Comparison of ENCODE assay signal across 25 cellular contexts in genomic region chr2:43356774-43357173, GRCh38.
A peak's percentile ranks its signal among the peaks of the same experiment; 100 is the strongest.
DNase-seq lines count a peak whose midpoint lies in the region; ATAC-seq, FAIRE-seq and TF ChIP-seq lines count a peak whose summit lies in the region.
"Had no signal": no experiment of that assay in that cellular context is flagged by ENCODE, and none has a peak within 500 bp of the region (broad histone marks: within the 10 kb centered on the region; RNA-seq: fewer than 3 reads in every experiment).

No MANE protein-coding gene starts in this region.

- DNase-seq in AG10803 (ENCODE audit: low read depth) (peak; percentile 56), HFFc6 (peak; percentile 77), chondrocyte (ENCODE audit: low spot score) (no peak), kidney glomerular epithelial cell (lab: John Stamatoyannopoulos, UW) (peak; percentile 55), T-helper 17 cell (no peak), hippocampal formation (lab: John Stamatoyannopoulos, UW) (no peak), HepG2 (ENCODE audit: low spot score) (no peak)
- no peak for DNase-seq in effector memory CD4-positive, alpha-beta T cell
- DNase-seq: activated CD4-positive, alpha-beta T cell treated with anti-CD3 and anti-CD28 coated beads, Interleukin-2, amount 50 U/mL, for 48 hours; activated T-cell treated with anti-CD3 and anti-CD28 coated beads for 4 hours; amniotic stem cell; Caco-2; caudate nucleus; dorsolateral prefrontal cortex; naive thymus-derived CD8-positive, alpha-beta T cell; NCI-H187; NCI-H69; right lobe of liver; RPMI8226; T-helper 9 cell; upper lobe of left lung had no signal

- no peaks in the 10 kb centered on the region for H3K36me3 ChIP-seq in effector memory CD4-positive, alpha-beta T cell (ENCODE audit: control insufficient read depth, insufficient read depth, low read length)
- no peaks in the 10 kb centered on the region for H3K36me3 ChIP-seq in HepG2 (replicated peaks in 1 of 2; ENCODE audit: control insufficient read depth in 1 of 2, insufficient read depth in 2 of 2, low read length in 2 of 2)
- H3K36me3 ChIP-seq: BLaER1, right lobe of liver, upper lobe of left lung had no signal

- TF ChIP-seq CTCF in AG10803 (conservative IDR thresholded peaks at IDR 0.05; ENCODE audit: low read length) (no peak), HFFc6 (IDR thresholded peaks at IDR 0.05) (no peak), chondrocyte (IDR thresholded peaks at IDR 0.05) (peak; percentile 23), HepG2 (CRISPR knock-in tag; IDR thresholded peaks at IDR 0.05) (no peak)

- CTCF ChIA-PET in HepG2 (lab: Yijun Ruan, JAX; ENCODE audit: low intra/inter-chr PET ratio, low total read pairs) = no interaction called here

- intact Hi-C loops in HepG2 (cut with micrococcal nuclease; ENCODE audit: unreplicated experiment) = no loop called here

- H3K4me2 ChIP-seq in HepG2 (ENCODE audit: low read depth, low read length) = no peak overlapping the region
- H3K4me2 ChIP-seq: BLaER1 had no signal

- H4K20me1 ChIP-seq in HepG2 (ENCODE audit: insufficient read depth, low read length) = no peaks in the 10 kb centered on the region
- H4K20me1 ChIP-seq: BLaER1 had no signal

- H3K9ac ChIP-seq in HepG2 (ENCODE audit: insufficient read depth, low read depth, low read length) = no peak overlapping the region
- H3K9ac ChIP-seq: BLaER1 had no signal

- H3K27me3 Mint-ChIP-seq in HFFc6 (ENCODE audit: insufficient read depth) = no peaks in the 10 kb centered on the region
- H3K27me3 Mint-ChIP-seq in chondrocyte (ENCODE audit: low read depth) = no peaks in the 10 kb centered on the region
- no peaks in the 10 kb centered on the region for H3K27me3 Mint-ChIP-seq in T-helper 17 cell
- H3K27me3 Mint-ChIP-seq: naive thymus-derived CD8-positive, alpha-beta T cell had no signal

- POLR2A ChIA-PET in HepG2 (lab: Yijun Ruan, JAX) = no interaction called here

- H2AFZ ChIP-seq in HepG2 (ENCODE audit: low read length) = no peak overlapping the region

- H3K9me3 Mint-ChIP-seq in HFFc6 (no peaks in the 10 kb centered on the region), chondrocyte (ENCODE audit: low read depth) (no peaks in the 10 kb centered on the region)
- H3K9me3 Mint-ChIP-seq: naive thymus-derived CD8-positive, alpha-beta T cell; WTC11 had no signal

- FAIRE-seq in HepG2 (lab: Jason Lieb, UNC) = no peak
- FAIRE-seq: H1 had no signal

- no TSS peak for BruUV-seq in HepG2 (replicated peaks; lab: Mats Ljungman, UMichigan)

- H3K27ac ChIP-seq in effector memory CD4-positive, alpha-beta T cell (ENCODE audit: insufficient read depth, low read length, poor library complexity, severe bottlenecking) = no peak overlapping the region
- no peak overlapping the region for H3K27ac ChIP-seq in HepG2 (ENCODE audit: extremely low read length, insufficient read depth, low read length)
- H3K27ac ChIP-seq: BLaER1, dorsolateral prefrontal cortex, epithelial cell of prostate, right lobe of liver, upper lobe of left lung had no signal

- TF ChIP-seq RAD21 in HepG2 (CRISPR knock-in tag; IDR thresholded peaks at IDR 0.05) = no peak

- H3K9me3 ChIP-seq in T-helper 17 cell (ENCODE audit: control insufficient read depth, low read length, poor library complexity, severe bottlenecking) = no peaks in the 10 kb centered on the region
- no peaks in the 10 kb centered on the region for H3K9me3 ChIP-seq in effector memory CD4-positive, alpha-beta T cell (ENCODE audit: control insufficient read depth, low read length)
- no peaks in the 10 kb centered on the region for H3K9me3 ChIP-seq in HepG2 (ENCODE audit: low read length)
- H3K9me3 ChIP-seq: Caco-2, right lobe of liver, upper lobe of left lung had no signal

- no peaks in the 10 kb centered on the region for H3K4me1 ChIP-seq in effector memory CD4-positive, alpha-beta T cell (ENCODE audit: control insufficient read depth, insufficient read depth, low read length, poor library complexity, severe bottlenecking)
- H3K4me1 ChIP-seq in HepG2 (ENCODE audit: insufficient read depth, low read length) = peaks cover 41% of the 10 kb centered on the region
- H3K4me1 ChIP-seq: BLaER1 had no signal

- in situ Hi-C loops in HepG2 (cut with HindIII; ENCODE audit: extremely low pct_ligation_motif_present, low pct_unique_long_range_greater_than_20kb) = no loop called here

- TF ChIP-seq EP300 in HepG2 (IDR thresholded peaks at IDR 0.05; ENCODE audit: low read depth in 2 of 2, low read length in 2 of 2) (no peak), HepG2 (CRISPR knock-in tag; IDR thresholded peaks at IDR 0.05; ENCODE audit: borderline replicate concordance) (no peak)

- H3K27me3 ChIP-seq in effector memory CD4-positive, alpha-beta T cell (replicated peaks; ENCODE audit: control insufficient read depth, insufficient read depth, low read length, poor library complexity, severe bottlenecking) = no peaks in the 10 kb centered on the region
- H3K27me3 ChIP-seq in HepG2 (ENCODE audit: control insufficient read depth in 1 of 2, insufficient read depth in 2 of 2, low read length in 2 of 2) = no peaks in the 10 kb centered on the region
- H3K27me3 ChIP-seq: BLaER1, dorsolateral prefrontal cortex, right lobe of liver, upper lobe of left lung had no signal

- no peak overlapping the region for H3K4me3 Mint-ChIP-seq in HFFc6
- no peak overlapping the region for H3K4me3 Mint-ChIP-seq in chondrocyte (ENCODE audit: unreplicated experiment)
- H3K4me3 Mint-ChIP-seq in T-helper 17 cell = no peak overlapping the region
- H3K4me3 Mint-ChIP-seq: naive thymus-derived CD8-positive, alpha-beta T cell; WTC11 had no signal

- H3K36me3 Mint-ChIP-seq in HFFc6 (ENCODE audit: low read depth) (no peaks in the 10 kb centered on the region), chondrocyte (ENCODE audit: low read depth) (no peaks in the 10 kb centered on the region), T-helper 17 cell (ENCODE audit: low read depth) (no peaks in the 10 kb centered on the region)
- H3K36me3 Mint-ChIP-seq: WTC11 had no signal

- ATAC-seq in T-helper 17 cell = no peak
- ATAC-seq in HepG2 = no peak
- ATAC-seq: naive thymus-derived CD8-positive, alpha-beta T cell; right lobe of liver; WTC11 had no signal

- no peaks in the 10 kb centered on the region for H3K79me2 ChIP-seq in HepG2 (ENCODE audit: insufficient read depth, low read length)

- H3K4me3 ChIP-seq in AG10803 (ENCODE audit: low read length) = no peak overlapping the region
- no peak overlapping the region for H3K4me3 ChIP-seq in effector memory CD4-positive, alpha-beta T cell (ENCODE audit: insufficient read depth, low read depth, low read length, poor library complexity, severe bottlenecking)
- no peak overlapping the region for H3K4me3 ChIP-seq in HepG2 (replicated peaks in 1 of 3; ENCODE audit: insufficient read depth in 1 of 3, low read depth in 2 of 3, low read length in 3 of 3)
- H3K4me3 ChIP-seq: BLaER1, dorsolateral prefrontal cortex, right lobe of liver, upper lobe of left lung had no signal

- H3K27ac Mint-ChIP-seq in HFFc6 (no peak overlapping the region), chondrocyte (ENCODE audit: unreplicated experiment) (peak overlapping the region; percentile 59), T-helper 17 cell (no peak overlapping the region)
- H3K27ac Mint-ChIP-seq: naive thymus-derived CD8-positive, alpha-beta T cell; WTC11 had no signal

- H3K4me1 Mint-ChIP-seq in HFFc6 (ENCODE audit: low read depth) (peaks cover 25% of the 10 kb centered on the region), chondrocyte (ENCODE audit: low read depth) (peaks cover 40% of the 10 kb centered on the region), T-helper 17 cell (peaks cover 4% of the 10 kb centered on the region)

- TF ChIP-seq POLR2A in HepG2 (IDR thresholded peaks at IDR 0.05; ENCODE audit: insufficient read depth in 1 of 2, low read depth in 2 of 2, low read length in 2 of 2) = no peak

TF ChIP-seq in HepG2, 621 proteins besides CTCF, POLR2A, EP300 and RAD21:
- TF ChIP-seq ETV5 (CRISPR knock-in tag; IDR thresholded peaks at IDR 0.05; ENCODE audit: borderline replicate concordance) = no peak
- TF ChIP-seq HNF4G (IDR thresholded peaks at IDR 0.05; ENCODE audit: borderline replicate concordance, low read depth, low read length) = no peak
- TF ChIP-seq HNF4G (CRISPR knock-in tag; IDR thresholded peaks at IDR 0.05; ENCODE audit: borderline replicate concordance, low read depth) = no peak
- TF ChIP-seq ZNF256 (CRISPR knock-in tag; conservative IDR thresholded peaks at IDR 0.05) = no peak
- no peak for TF ChIP-seq HNF4A (CRISPR knock-in tag; IDR thresholded peaks at IDR 0.05)
- no peak for TF ChIP-seq ZBTB20 (CRISPR knock-in tag; IDR thresholded peaks at IDR 0.05; ENCODE audit: borderline replicate concordance, low read depth)
- TF ChIP-seq ZSCAN25 (CRISPR knock-in tag; IDR thresholded peaks at IDR 0.05) = no peak
- no peak for TF ChIP-seq BORCS8-MEF2B (CRISPR knock-in tag; IDR thresholded peaks at IDR 0.05)
- TF ChIP-seq, protein P1, sequence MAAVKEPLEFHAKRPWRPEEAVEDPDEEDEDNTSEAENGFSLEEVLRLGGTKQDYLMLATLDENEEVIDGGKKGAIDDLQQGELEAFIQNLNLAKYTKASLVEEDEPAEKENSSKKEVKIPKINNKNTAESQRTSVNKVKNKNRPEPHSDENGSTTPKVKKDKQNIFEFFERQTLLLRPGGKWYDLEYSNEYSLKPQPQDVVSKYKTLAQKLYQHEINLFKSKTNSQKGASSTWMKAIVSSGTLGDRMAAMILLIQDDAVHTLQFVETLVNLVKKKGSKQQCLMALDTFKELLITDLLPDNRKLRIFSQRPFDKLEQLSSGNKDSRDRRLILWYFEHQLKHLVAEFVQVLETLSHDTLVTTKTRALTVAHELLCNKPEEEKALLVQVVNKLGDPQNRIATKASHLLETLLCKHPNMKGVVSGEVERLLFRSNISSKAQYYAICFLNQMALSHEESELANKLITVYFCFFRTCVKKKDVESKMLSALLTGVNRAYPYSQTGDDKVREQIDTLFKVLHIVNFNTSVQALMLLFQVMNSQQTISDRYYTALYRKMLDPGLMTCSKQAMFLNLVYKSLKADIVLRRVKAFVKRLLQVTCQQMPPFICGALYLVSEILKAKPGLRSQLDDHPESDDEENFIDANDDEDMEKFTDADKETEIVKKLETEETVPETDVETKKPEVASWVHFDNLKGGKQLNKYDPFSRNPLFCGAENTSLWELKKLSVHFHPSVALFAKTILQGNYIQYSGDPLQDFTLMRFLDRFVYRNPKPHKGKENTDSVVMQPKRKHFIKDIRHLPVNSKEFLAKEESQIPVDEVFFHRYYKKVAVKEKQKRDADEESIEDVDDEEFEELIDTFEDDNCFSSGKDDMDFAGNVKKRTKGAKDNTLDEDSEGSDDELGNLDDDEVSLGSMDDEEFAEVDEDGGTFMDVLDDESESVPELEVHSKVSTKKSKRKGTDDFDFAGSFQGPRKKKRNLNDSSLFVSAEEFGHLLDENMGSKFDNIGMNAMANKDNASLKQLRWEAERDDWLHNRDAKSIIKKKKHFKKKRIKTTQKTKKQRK (IDR thresholded peaks at IDR 0.05; ENCODE audit: low read length) = no peak
- no peak for TF ChIP-seq ZNF160 (CRISPR knock-in tag; IDR thresholded peaks at IDR 0.05)
- no peak for TF ChIP-seq DR1 (CRISPR knock-in tag; IDR thresholded peaks at IDR 0.05)
- TF ChIP-seq SP2 (CRISPR knock-in tag; IDR thresholded peaks at IDR 0.05) = no peak
- no peak for TF ChIP-seq ESRRA (CRISPR knock-in tag; IDR thresholded peaks at IDR 0.05; ENCODE audit: low read depth)

Comparison
In these comparisons a context has a peak if more than half of its experiments do, and no peak if none do; other contexts are left out.
1. DNase-seq: peak in AG10803 (single experiment), HFFc6 (single experiment) and kidney glomerular epithelial cell (single experiment); none in chondrocyte (single experiment), T-helper 17 cell (0 of 3), hippocampal formation (0 of 2), effector memory CD4-positive, alpha-beta T cell (0 of 3) and HepG2 (single experiment).